In genomic region chr19:49564616-49565045, GRCh38 we compare ENCODE assay signal across 15 cellular contexts. TPM values are rescaled to one million over a fixed set of nuclear protein-coding genes. Genes with fewer than 3 reads are reported as not detected.
A peak's percentile ranks its signal among the peaks of the same experiment; 100 is the strongest.
DNase-seq lines count a peak whose midpoint lies in the region; ATAC-seq and TF ChIP-seq lines count a peak whose summit lies in the region.
"Had no signal": no experiment of that assay in that cellular context is flagged by ENCODE, and none has a peak within 500 bp of the region (broad histone marks: within the 10 kb centered on the region; RNA-seq: fewer than 3 reads in every experiment).

No MANE protein-coding gene starts in this region.

- peak; percentile 81 for DNase-seq in activated effector memory CD4-positive, alpha-beta T cell treated with anti-CD3 and anti-CD28 coated beads, Interleukin-2, amount 50 U/mL, for 16 hours
- DNase-seq in activated effector memory CD4-positive, alpha-beta T cell treated with Interleukin-2 at 50 U/mL for 16 hours = no peak
- no peak for DNase-seq in activated T-helper 1 cell treated with anti-CD3 and anti-CD28 coated beads, Interleukin-12 subunit alpha, Interleukin-12 subunit beta, Interleukin-2, Interleukin-4 antibody, amounts not matched to agents 30 ng/mL and 10 ng/mL and 1 ng/mL, durations not matched to agents 14 hours and 24 hours and 36 hours (ENCODE audit: low spot score)
- DNase-seq in mucosa of descending colon (peak in 1 of 3 donors; percentile 68), NCI-H2171 (lab: John Stamatoyannopoulos, UW) (no peak)
- DNase-seq: esophagus squamous epithelium, hippocampal formation, NCI-H1105 treated with DMSO at 0.1 percent for 48 hours, NCI-H446 treated with DMSO at 0.1 percent for 48 hours, uterus had no signal

- peak; percentile 67 for ATAC-seq in mucosa of descending colon
- no peak for ATAC-seq in GM21717 (IDR thresholded peaks at IDR 0.05; ENCODE audit: unreplicated experiment)
- no peak for ATAC-seq in SK-N-SH treated with all-trans-retinoic acid at 6 μM for 48 hours

- no peak for TF ChIP-seq CTCF in mucosa of descending colon (IDR thresholded peaks at IDR 0.05)

- H3K36me3 ChIP-seq in mucosa of descending colon (ENCODE audit: low read depth) = no peaks in the 10 kb centered on the region
- H3K36me3 ChIP-seq: uterus had no signal

- intact Hi-C loops in activated T-helper 1 cell treated with anti-CD3 and anti-CD28 coated beads, Interleukin-12 subunit alpha, Interleukin-12 subunit beta, Interleukin-2, Interleukin-4 antibody, amounts not matched to agents 30 ng/mL and 10 ng/mL and 1 ng/mL, durations not matched to agents 14 hours and 24 hours and 36 hours (cut with micrococcal nuclease) = loop anchor here (1.0 kb wide), 1 partner anchor 10 kb away; no protein-coding TSS in a partner anchor
- intact Hi-C loops in mucosa of descending colon (cut with DNase I, micrococcal nuclease) = no loop called here

- peaks cover 18% of the 10 kb centered on the region for H3K36me3 Mint-ChIP-seq in activated T-helper 1 cell treated with anti-CD3 and anti-CD28 coated beads, Interleukin-12 subunit alpha, Interleukin-12 subunit beta, Interleukin-2, Interleukin-4 antibody, amounts not matched to agents 30 ng/mL and 10 ng/mL and 1 ng/mL, durations not matched to agents 14 hours and 24 hours and 36 hours (ENCODE audit: low read depth)
- H3K36me3 Mint-ChIP-seq in stimulated activated naive CD8-positive, alpha-beta T cell treated with anti-CD3 and anti-CD28 coated beads, Interleukin-15, Interleukin-2, amounts not matched to agents 100 ng/mL and 50 ng/mL, for 24 hours (ENCODE audit: low read depth) = peaks cover 29% of the 10 kb centered on the region

- peaks cover 74% of the 10 kb centered on the region for H3K4me1 ChIP-seq in mucosa of descending colon (ENCODE audit: low read depth)
- H3K4me1 ChIP-seq: uterus had no signal

- no peaks in the 10 kb centered on the region for H3K9me3 Mint-ChIP-seq in activated T-helper 1 cell treated with anti-CD3 and anti-CD28 coated beads, Interleukin-12 subunit alpha, Interleukin-12 subunit beta, Interleukin-2, Interleukin-4 antibody, amounts not matched to agents 30 ng/mL and 10 ng/mL and 1 ng/mL, durations not matched to agents 14 hours and 24 hours and 36 hours
- H3K9me3 Mint-ChIP-seq in stimulated activated naive CD8-positive, alpha-beta T cell treated with anti-CD3 and anti-CD28 coated beads, Interleukin-15, Interleukin-2, amounts not matched to agents 100 ng/mL and 50 ng/mL, for 24 hours = no peaks in the 10 kb centered on the region

- H3K27me3 Mint-ChIP-seq in activated T-helper 1 cell treated with anti-CD3 and anti-CD28 coated beads, Interleukin-12 subunit alpha, Interleukin-12 subunit beta, Interleukin-2, Interleukin-4 antibody, amounts not matched to agents 30 ng/mL and 10 ng/mL and 1 ng/mL, durations not matched to agents 14 hours and 24 hours and 36 hours (ENCODE audit: insufficient read depth) = no peaks in the 10 kb centered on the region
- no peaks in the 10 kb centered on the region for H3K27me3 Mint-ChIP-seq in stimulated activated naive CD8-positive, alpha-beta T cell treated with anti-CD3 and anti-CD28 coated beads, Interleukin-15, Interleukin-2, amounts not matched to agents 100 ng/mL and 50 ng/mL, for 24 hours

- H3K27ac Mint-ChIP-seq in activated T-helper 1 cell treated with anti-CD3 and anti-CD28 coated beads, Interleukin-12 subunit alpha, Interleukin-12 subunit beta, Interleukin-2, Interleukin-4 antibody, amounts not matched to agents 30 ng/mL and 10 ng/mL and 1 ng/mL, durations not matched to agents 14 hours and 24 hours and 36 hours = peak overlapping the region; percentile 92
- H3K27ac Mint-ChIP-seq in stimulated activated naive CD8-positive, alpha-beta T cell treated with anti-CD3 and anti-CD28 coated beads, Interleukin-15, Interleukin-2, amounts not matched to agents 100 ng/mL and 50 ng/mL, for 24 hours = peak overlapping the region; percentile 73

- H3K4me3 Mint-ChIP-seq in activated T-helper 1 cell treated with anti-CD3 and anti-CD28 coated beads, Interleukin-12 subunit alpha, Interleukin-12 subunit beta, Interleukin-2, Interleukin-4 antibody, amounts not matched to agents 30 ng/mL and 10 ng/mL and 1 ng/mL, durations not matched to agents 14 hours and 24 hours and 36 hours = peak overlapping the region; percentile 50
- no peak overlapping the region for H3K4me3 Mint-ChIP-seq in stimulated activated naive CD8-positive, alpha-beta T cell treated with anti-CD3 and anti-CD28 coated beads, Interleukin-15, Interleukin-2, amounts not matched to agents 100 ng/mL and 50 ng/mL, for 24 hours

- no peaks in the 10 kb centered on the region for H3K9me3 ChIP-seq in mucosa of descending colon
- H3K9me3 ChIP-seq: esophagus squamous epithelium, neutrophil, uterus had no signal

- H3K4me1 Mint-ChIP-seq in activated T-helper 1 cell treated with anti-CD3 and anti-CD28 coated beads, Interleukin-12 subunit alpha, Interleukin-12 subunit beta, Interleukin-2, Interleukin-4 antibody, amounts not matched to agents 30 ng/mL and 10 ng/mL and 1 ng/mL, durations not matched to agents 14 hours and 24 hours and 36 hours (ENCODE audit: low read depth) = peaks cover 68% of the 10 kb centered on the region
- peaks cover 88% of the 10 kb centered on the region for H3K4me1 Mint-ChIP-seq in stimulated activated naive CD8-positive, alpha-beta T cell treated with anti-CD3 and anti-CD28 coated beads, Interleukin-15, Interleukin-2, amounts not matched to agents 100 ng/mL and 50 ng/mL, for 24 hours (ENCODE audit: low read depth)

- H3K4me3 ChIP-seq in mucosa of descending colon = no peak overlapping the region
- H3K4me3 ChIP-seq: esophagus squamous epithelium, smooth muscle cell, uterus had no signal

TF ChIP-seq in SK-N-SH treated with all-trans-retinoic acid at 6 μM for 48 hours, 23 proteins besides CTCF, POLR2A, EP300 and RAD21 (continues in another document):
- TF ChIP-seq TSHZ2 (CRISPR knock-in tag; IDR thresholded peaks at IDR 0.05) (no peak), GLIS3 (CRISPR knock-in tag; IDR thresholded peaks at IDR 0.05) (no peak), BACH2 (CRISPR knock-in tag; IDR thresholded peaks at IDR 0.05; ENCODE audit: borderline replicate concordance) (no peak), SNAI2 (CRISPR knock-in tag; IDR thresholded peaks at IDR 0.05) (no peak), ZC3H10 (CRISPR knock-in tag; IDR thresholded peaks at IDR 0.05) (no peak)

RNA-seq across cellular contexts. Expression of gene NOSIP, which starts 15.7 kb away (rescaled TPM):
- total RNA-seq in activated T-helper 1 cell treated with anti-CD3 and anti-CD28 coated beads, Interleukin-12 subunit alpha, Interleukin-12 subunit beta, Interleukin-2, Interleukin-4 antibody, amounts not matched to agents 30 ng/mL and 10 ng/mL and 1 ng/mL, durations not matched to agents 14 hours and 24 hours and 36 hours = 72.1 and 77.5 TPM in 2 replicates
- 10 to 100 TPM; 59.2 to 72.5 (median 66.3) TPM for total RNA-seq in mucosa of descending colon

RNA-seq across cellular contexts. Expression of gene PRRG2, which starts 16.5 kb away (rescaled TPM):
- 0.59 and 1.2 TPM in 2 replicates for total RNA-seq in activated T-helper 1 cell treated with anti-CD3 and anti-CD28 coated beads, Interleukin-12 subunit alpha, Interleukin-12 subunit beta, Interleukin-2, Interleukin-4 antibody, amounts not matched to agents 30 ng/mL and 10 ng/mL and 1 ng/mL, durations not matched to agents 14 hours and 24 hours and 36 hours
- total RNA-seq in mucosa of descending colon = 10 to 100 TPM in 2 of 3 donors, 1 to 10 TPM in 1; 9.1 to 25.1 (median 18.9) TPM

RNA-seq across cellular contexts. Expression of gene PRR12, which starts 26.4 kb away (rescaled TPM):
- 32.3 and 34.2 TPM in 2 replicates for total RNA-seq in activated T-helper 1 cell treated with anti-CD3 and anti-CD28 coated beads, Interleukin-12 subunit alpha, Interleukin-12 subunit beta, Interleukin-2, Interleukin-4 antibody, amounts not matched to agents 30 ng/mL and 10 ng/mL and 1 ng/mL, durations not matched to agents 14 hours and 24 hours and 36 hours
- total RNA-seq in mucosa of descending colon = 10 to 100 TPM; 24.2 to 37.3 (median 26.2) TPM

RNA-seq across cellular contexts. Expression of gene RCN3, which starts 36.8 kb away (rescaled TPM):
- 2.0 and 2.1 TPM in 2 replicates for total RNA-seq in activated T-helper 1 cell treated with anti-CD3 and anti-CD28 coated beads, Interleukin-12 subunit alpha, Interleukin-12 subunit beta, Interleukin-2, Interleukin-4 antibody, amounts not matched to agents 30 ng/mL and 10 ng/mL and 1 ng/mL, durations not matched to agents 14 hours and 24 hours and 36 hours
- total RNA-seq in mucosa of descending colon = 10 to 100 TPM; 28.5 to 42.2 (median 34.0) TPM

RNA-seq across cellular contexts. Expression of gene FCGRT, which starts 52.2 kb away (rescaled TPM):
- total RNA-seq in activated T-helper 1 cell treated with anti-CD3 and anti-CD28 coated beads, Interleukin-12 subunit alpha, Interleukin-12 subunit beta, Interleukin-2, Interleukin-4 antibody, amounts not matched to agents 30 ng/mL and 10 ng/mL and 1 ng/mL, durations not matched to agents 14 hours and 24 hours and 36 hours = 0.88 and 1.1 TPM in 2 replicates
- 100 to 1,000 TPM; 308 to 537 (median 450) TPM for total RNA-seq in mucosa of descending colon
